ENCODE assay signal across 11 cellular contexts in the genomic region with DNA sequence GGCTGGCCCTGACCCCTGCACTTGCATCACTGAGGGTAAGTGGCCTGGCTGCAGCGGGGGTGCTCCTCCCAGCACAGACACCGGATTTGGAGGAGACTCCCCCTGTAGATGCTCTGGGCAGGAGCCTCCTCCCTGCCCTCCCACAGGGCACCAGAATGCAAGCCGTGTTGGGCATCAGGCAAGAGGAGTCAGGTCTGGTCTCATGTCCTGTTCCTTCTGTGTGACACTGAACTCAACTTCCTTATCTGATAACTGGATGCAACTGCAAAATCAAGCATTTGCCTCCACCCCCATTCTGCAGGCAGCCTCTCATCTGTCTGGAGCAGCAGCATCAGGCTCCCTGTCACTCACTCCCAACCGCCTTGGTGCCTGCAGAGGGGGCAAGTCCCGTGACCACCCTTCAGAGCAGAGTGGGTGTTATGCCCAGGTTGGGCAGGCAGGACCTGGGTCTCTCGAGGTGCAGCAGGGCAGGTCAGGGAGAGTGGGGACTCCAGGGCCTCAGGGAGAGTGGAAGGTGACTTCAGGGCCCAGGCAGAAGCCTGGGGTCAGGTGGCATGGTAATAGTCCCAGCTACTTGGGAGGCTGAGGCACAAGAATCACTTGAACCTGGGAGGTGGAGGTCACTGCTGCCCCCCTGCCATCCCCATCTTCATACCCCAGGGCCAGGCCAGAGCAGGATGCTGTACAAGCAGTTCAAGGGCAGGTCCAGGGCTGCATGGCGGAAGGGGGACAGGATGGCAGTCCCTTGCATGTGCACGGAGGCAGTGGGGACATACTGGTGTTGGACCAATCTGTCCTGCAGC. TPM values are rescaled to one million over a fixed set of nuclear protein-coding genes. Genes with fewer than 3 reads are reported as not detected.
DNase-seq lines count a peak whose midpoint lies in the region; ATAC-seq and TF ChIP-seq lines count a peak whose summit lies in the region.
"Had no signal": no experiment of that assay in that cellular context is flagged by ENCODE, and none has a peak within 500 bp of the region (broad histone marks: within the 10 kb centered on the region; RNA-seq: fewer than 3 reads in every experiment).

No MANE protein-coding gene starts in this region.

- H2BK5ac ChIP-seq in neuronal stem cell (ENCODE audit: low read length): peak overlapping the region; percentile 62

- TF ChIP-seq POLR2A in transverse colon (IDR thresholded peaks at IDR 0.05): no peak

- H2BK12ac ChIP-seq in neuronal stem cell (ENCODE audit: low read length): peak overlapping the region; percentile 97

- H3K27me3 ChIP-seq in GM23248 (replicated peaks; ENCODE audit: insufficient read depth): no peaks in the 10 kb centered on the region
- H3K27me3 ChIP-seq in OCI-LY3 (ENCODE audit: low read depth, low read length): peaks cover 39% of the 10 kb centered on the region
- H3K27me3 ChIP-seq in neuronal stem cell (ENCODE audit: control insufficient read depth in 3 of 3, insufficient read depth in 3 of 3, low read depth in 1 of 3, low read length in 3 of 3): no peaks in the 10 kb centered on the region
- H3K27me3 ChIP-seq in transverse colon: no peaks in the 10 kb centered on the region

- no peaks in the 10 kb centered on the region for H3F3A ChIP-seq in GM23248 (ENCODE audit: insufficient read depth)

- peak overlapping the region; percentile 77 for H3K4ac ChIP-seq in neuronal stem cell (ENCODE audit: low read length)

- H4K8ac ChIP-seq in neuronal stem cell (ENCODE audit: low read depth, low read length): no peak overlapping the region

- H4K20me1 ChIP-seq in GM23248 (ENCODE audit: insufficient read depth): no peaks in the 10 kb centered on the region
- H4K20me1 ChIP-seq in OCI-LY3 (ENCODE audit: insufficient read depth, low read length): no peaks in the 10 kb centered on the region

- no peak overlapping the region for H3K9ac ChIP-seq in GM23248
- H3K9ac ChIP-seq in OCI-LY3 (ENCODE audit: low read length): no peak overlapping the region
- peak overlapping the region; percentile 85 for H3K9ac ChIP-seq in neuronal stem cell (ENCODE audit: low read depth, low read length, poor library complexity)

- peak overlapping the region; percentile 35 for H2AFZ ChIP-seq in GM23248
- H2AFZ ChIP-seq in OCI-LY3 (ENCODE audit: low read depth, low read length): no peak overlapping the region
- peak overlapping the region; percentile 87 for H2AFZ ChIP-seq in neuronal stem cell (ENCODE audit: low read length)

- H3K36me3 ChIP-seq in GM23248 (ENCODE audit: low read depth) (no peaks in the 10 kb centered on the region), OCI-LY3 (replicated peaks; ENCODE audit: low read depth, low read length) (no peaks in the 10 kb centered on the region), neuronal stem cell (replicated peaks in 1 of 2; ENCODE audit: control insufficient read depth in 2 of 2, insufficient read depth in 2 of 2, low read length in 2 of 2) (no peaks in the 10 kb centered on the region), transverse colon (no peaks in the 10 kb centered on the region)
- H3K36me3 ChIP-seq: prostate gland had no signal

- no peak overlapping the region for H3K23ac ChIP-seq in neuronal stem cell (ENCODE audit: low read depth, low read length, poor library complexity)

- peak overlapping the region; percentile 84 for H2BK120ac ChIP-seq in neuronal stem cell (ENCODE audit: low read depth, low read length)

- H3K4me3 ChIP-seq in GM23248 (no peak overlapping the region), OCI-LY3 (ENCODE audit: low read length) (no peak overlapping the region), neuronal stem cell (ENCODE audit: low read length in 2 of 2) (peak overlapping the region in 1 of 2 donors; percentile 16), transverse colon (no peak overlapping the region)
- H3K4me3 ChIP-seq: prostate gland had no signal

- no peaks in the 10 kb centered on the region for H3K79me1 ChIP-seq in neuronal stem cell (ENCODE audit: low read depth, low read length)

- no peak for TF ChIP-seq EP300 in transverse colon (IDR thresholded peaks at IDR 0.05; ENCODE audit: low read depth)

- H3K79me2 ChIP-seq in GM23248 (ENCODE audit: insufficient read depth) (no peaks in the 10 kb centered on the region), OCI-LY3 (ENCODE audit: low read length) (no peaks in the 10 kb centered on the region)

- H3K9me2 ChIP-seq in GM23248 (ENCODE audit: insufficient read depth): no peaks in the 10 kb centered on the region

- H3K14ac ChIP-seq in neuronal stem cell (ENCODE audit: low read length): no peak overlapping the region

- H2AK5ac ChIP-seq in neuronal stem cell (ENCODE audit: low read depth, low read length): peak overlapping the region; percentile 90

- peak overlapping the region; percentile 73 for H2BK15ac ChIP-seq in neuronal stem cell (ENCODE audit: low read length)

- peak overlapping the region; percentile 59 for H4K91ac ChIP-seq in neuronal stem cell (ENCODE audit: low read depth, low read length, poor library complexity)

- 31 to 37% methylated on average over 8 of the region's 8 CpGs for WGBS in GM23248 (ENCODE audit: low coverage in 1 of 2, low lambda C conversion rate in 2 of 2, missing lambda C conversion rate in 2 of 2), 2 experiments
- WGBS in neuronal stem cell (ENCODE audit: extremely low coverage in 2 of 2, insufficient read length in 2 of 2, insufficient replicate concordance in 1 of 2), 2 donors: no CpG with 5 or more reads among the region's 8 CpGs
- 65% methylated on average over 8 of the region's 8 CpGs; no CpG with 5 or more reads in 1 of the 2 donors for WGBS in transverse colon (ENCODE audit: low coverage in 1 of 2), 2 donors

- ATAC-seq in HG03196 (IDR thresholded peaks at IDR 0.05; ENCODE audit: unreplicated experiment): no peak
- no peak for ATAC-seq in GM21737 (IDR thresholded peaks at IDR 0.05; ENCODE audit: unreplicated experiment)
- ATAC-seq: activated naive CD8-positive, alpha-beta T cell treated with anti-CD3 and anti-CD28 coated beads, Interleukin-2, amount 50 U/mL, for 24 hours had no signal

- peak overlapping the region; percentile 97 for H3K18ac ChIP-seq in neuronal stem cell (ENCODE audit: low read length)

- in situ Hi-C loops in GM23248 (cut with MboI): loop anchor here (10.0 kb wide), 1 partner anchor 109 kb away; no protein-coding TSS in a partner anchor
- in situ Hi-C loops in transverse colon (cut with MboI; ENCODE audit: low pct_ligation_motif_present in 1 of 4, low pct_unique_long_range_greater_than_20kb in 1 of 4, low sequenced_read_pairs in 3 of 4): loop anchor here in 3 of 4 donors (10.0 to 25.0 kb wide), 2 partner anchors 49 to 331 kb away; partner anchors contain the start of gene DUSP7 (in 1 of the 3)

- no peak overlapping the region for H3K27ac ChIP-seq in GM23248
- H3K27ac ChIP-seq in OCI-LY3 (ENCODE audit: low read length): no peak overlapping the region
- H3K27ac ChIP-seq in epithelial cell of prostate: peak overlapping the region; percentile 4
- H3K27ac ChIP-seq in neuronal stem cell (replicated peaks; ENCODE audit: low read length): peak overlapping the region; percentile 53
- H3K27ac ChIP-seq in transverse colon: no peak overlapping the region
- H3K27ac ChIP-seq: prostate gland had no signal

- TF ChIP-seq CTCF in OCI-LY3 (IDR thresholded peaks at IDR 0.05; ENCODE audit: low read depth, low read length): no peak
- TF ChIP-seq CTCF in transverse colon (IDR thresholded peaks at IDR 0.05): no peak

- H3K9me3 ChIP-seq in GM23248 (ENCODE audit: low read depth): no peaks in the 10 kb centered on the region
- no peaks in the 10 kb centered on the region for H3K9me3 ChIP-seq in OCI-LY3 (ENCODE audit: insufficient read depth, low read length)
- no peaks in the 10 kb centered on the region for H3K9me3 ChIP-seq in neuronal stem cell (replicated peaks in 1 of 2; ENCODE audit: control insufficient read depth in 2 of 2, insufficient read depth in 1 of 2, low read depth in 1 of 2, low read length in 2 of 2)
- no peaks in the 10 kb centered on the region for H3K9me3 ChIP-seq in transverse colon
- H3K9me3 ChIP-seq: prostate gland had no signal

- DNase-seq in GM23248 (no peak), epithelial cell of prostate (ENCODE audit: low read depth, low spot score) (no peak), neuronal stem cell (ENCODE audit: low spot score) (no peak), transverse colon (no peak), pons (ENCODE audit: low spot score) (no peak)
- DNase-seq: activated CD4-positive, alpha-beta T cell treated with anti-CD3 and anti-CD28 coated beads, Interleukin-2, amount 10 ng/mL, durations not matched to agents 24 days and 14 days; activated naive CD8-positive, alpha-beta T cell treated with anti-CD3 and anti-CD28 coated beads, Interleukin-2, amount 50 U/mL, for 24 hours had no signal

- H3K4me1 ChIP-seq in GM23248 (ENCODE audit: insufficient read depth) (peaks cover 12% of the 10 kb centered on the region), OCI-LY3 (ENCODE audit: low read length) (peaks cover 13% of the 10 kb centered on the region), neuronal stem cell (ENCODE audit: control insufficient read depth in 2 of 2, insufficient read depth in 1 of 2, low read depth in 1 of 2, low read length in 2 of 2) (peaks cover 43 to 52% of the 10 kb centered on the region in 2 donors), transverse colon (peaks cover 0 to 15% (median 6%) of the 10 kb centered on the region in 4 donors)

- H3K4me2 ChIP-seq in GM23248 (ENCODE audit: unreplicated experiment): peak overlapping the region; percentile 52
- peak overlapping the region; percentile 14; the same call in 1 of the 2 replicates for H3K4me2 ChIP-seq in OCI-LY3 (ENCODE audit: low read length)
- H3K4me2 ChIP-seq in neuronal stem cell (ENCODE audit: insufficient read depth, low read length, poor library complexity, severe bottlenecking): peak overlapping the region; percentile 54

- intact Hi-C loops in transverse colon (cut with DNase I; ENCODE audit: low total_unique reads): loop anchor here (10.0 kb wide), 1 partner anchor 49 kb away; the partner anchor contains the start of gene DUSP7

RNA-seq across cellular contexts. Expression of gene RPL29, which starts 10.5 kb away (rescaled TPM):
- 965 and 1,164 TPM in 2 replicates for total RNA-seq in GM23248 (2014; rRNA removed; shearing (Covaris generic))
- polyA plus RNA-seq in GM23248 (2016; fragmentation: Nextera tagmentation; extraction: Ambion mirVana): 665 and 690 TPM in 2 replicates
- polyA plus RNA-seq in neuronal stem cell (2013, experiment 1 of 2): 2,500 TPM
- 2,467 TPM for polyA plus RNA-seq in neuronal stem cell (2013, experiment 2 of 2)
- 1,000 to 10,000 TPM in 1 of 4 donors, 100 to 1,000 TPM in 3; 366 to 1,281 (median 746) TPM for total RNA-seq in transverse colon

RNA-seq across cellular contexts. Expression of gene ACY1, which starts 22.9 kb away (rescaled TPM):
- total RNA-seq in GM23248 (2014; rRNA removed; shearing (Covaris generic)): 66.6 and 73.6 TPM in 2 replicates
- polyA plus RNA-seq in GM23248 (2016; fragmentation: Nextera tagmentation; extraction: Ambion mirVana): 35.8 and 38.1 TPM in 2 replicates
- polyA plus RNA-seq in neuronal stem cell (2013, experiment 1 of 2): 7.8 TPM
- 7.4 TPM for polyA plus RNA-seq in neuronal stem cell (2013, experiment 2 of 2)
- total RNA-seq in transverse colon: 100 to 1,000 TPM; 165 to 426 (median 250) TPM

RNA-seq across cellular contexts. Expression of gene ABHD14A, which starts 31.4 kb away (rescaled TPM):
- 33.1 and 37.9 TPM in 2 replicates for total RNA-seq in GM23248 (2014; rRNA removed; shearing (Covaris generic))
- polyA plus RNA-seq in GM23248 (2016; fragmentation: Nextera tagmentation; extraction: Ambion mirVana): 33.0 and 35.5 TPM in 2 replicates
- 18.1 TPM for polyA plus RNA-seq in neuronal stem cell (2013, experiment 1 of 2)
- polyA plus RNA-seq in neuronal stem cell (2013, experiment 2 of 2): 16.4 TPM
- 10 to 100 TPM in 2 of 4 donors, 1 to 10 TPM in 2; 2.0 to 11.3 (median 7.7) TPM for total RNA-seq in transverse colon

RNA-seq across cellular contexts. Expression of gene ABHD14B, which starts 32.4 kb away (rescaled TPM):
- 60.3 and 60.4 TPM in 2 replicates for total RNA-seq in GM23248 (2014; rRNA removed; shearing (Covaris generic))
- polyA plus RNA-seq in GM23248 (2016; fragmentation: Nextera tagmentation; extraction: Ambion mirVana): 64.9 and 70.9 TPM in 2 replicates
- 4.3 TPM for polyA plus RNA-seq in neuronal stem cell (2013, experiment 1 of 2)
- 4.5 TPM for polyA plus RNA-seq in neuronal stem cell (2013, experiment 2 of 2)
- 100 to 1,000 TPM in 2 of 4 donors, 10 to 100 TPM in 2; 34.4 to 119 (median 99.7) TPM for total RNA-seq in transverse colon

RNA-seq across cellular contexts. Expression of gene PCBP4, which starts 39.0 kb away (rescaled TPM):
- 71.2 and 91.2 TPM in 2 replicates for total RNA-seq in GM23248 (2014; rRNA removed; shearing (Covaris generic))
- 40.4 and 45.0 TPM in 2 replicates for polyA plus RNA-seq in GM23248 (2016; fragmentation: Nextera tagmentation; extraction: Ambion mirVana)
- polyA plus RNA-seq in neuronal stem cell (2013, experiment 1 of 2): 68.8 TPM
- polyA plus RNA-seq in neuronal stem cell (2013, experiment 2 of 2): 66.4 TPM
- total RNA-seq in transverse colon: 100 to 1,000 TPM in 1 of 4 donors, 10 to 100 TPM in 3; 22.4 to 382 (median 63.6) TPM

Comparison
In these comparisons a context has a peak if more than half of its experiments do, and no peak if none do; other contexts are left out.
1. H3K27ac ChIP-seq: peak in epithelial cell of prostate (single experiment) and neuronal stem cell (single experiment); none in GM23248 (single experiment), OCI-LY3 (single experiment) and transverse colon (0 of 4).
2. Peak in every context shown above with its lines, with median percentiles within 50 percentile points of each other: H3K4me2 ChIP-seq.